ENCODE assay signal across 8 cellular contexts in genomic region chr22:29552357-29552756, GRCh38. TPM values are rescaled to one million over a fixed set of nuclear protein-coding genes. Genes with fewer than 3 reads are reported as not detected.
DNase-seq lines count a peak whose midpoint lies in the region; ATAC-seq and TF ChIP-seq lines count a peak whose summit lies in the region.
"Not testable (repeated sequence)": the region's sequence is repeated elsewhere in the genome, so short reads cannot be mapped to it uniquely, and the experiment has no call there.

No MANE protein-coding gene starts in this region.

- not testable (repeated sequence) for H3K36me3 ChIP-seq in CD8-positive, alpha-beta T cell (ENCODE audit: insufficient read depth, low read length)
- H3K36me3 ChIP-seq in HUES6 (ENCODE audit: control insufficient read depth, insufficient read depth, low read length), result peaks cover 59% of the 10 kb centered on the region
- H3K36me3 ChIP-seq in mammary epithelial cell (ENCODE audit: insufficient read depth, low read length), result peaks cover 13% of the 10 kb centered on the region
- peaks cover 28% of the 10 kb centered on the region for H3K36me3 ChIP-seq in left ventricle myocardium inferior
- H3K36me3 ChIP-seq in thoracic aorta, result peaks cover 24% of the 10 kb centered on the region

- not testable (repeated sequence) for H3K9me3 ChIP-seq in CD8-positive, alpha-beta T cell (ENCODE audit: low read length); HUES6 (ENCODE audit: control insufficient read depth, insufficient read depth, low read depth, low read length); mammary epithelial cell (replicated peaks; ENCODE audit: insufficient read depth, low read length); left ventricle myocardium inferior (replicated peaks); thoracic aorta

- TF ChIP-seq CTCF in CD8-positive, alpha-beta T cell (IDR thresholded peaks at IDR 0.05); mammary epithelial cell (conservative IDR thresholded peaks at IDR 0.05 in 1 of 2, IDR thresholded peaks at IDR 0.05 in 1 of 2; ENCODE audit: extremely low read depth in 1 of 2, insufficient read depth in 1 of 2, low read depth in 1 of 2, low read length in 2 of 2); left ventricle myocardium inferior (IDR thresholded peaks at IDR 0.05; ENCODE audit: borderline replicate concordance); nephron progenitor cell (IDR thresholded peaks at IDR 0.05); thoracic aorta (IDR thresholded peaks at IDR 0.05): not testable (repeated sequence)

- POLR2A ChIA-PET in CD8-positive, alpha-beta T cell (lab: Charles Lee), result not testable (repeated sequence)

- CTCF ChIA-PET in CD8-positive, alpha-beta T cell (lab: Charles Lee); mammary epithelial cell (lab: Charles Lee; ENCODE audit: low non-redundant PET): not testable (repeated sequence)

- H3K79me2 ChIP-seq in mammary epithelial cell (ENCODE audit: insufficient read depth, low read length), result peaks cover 39% of the 10 kb centered on the region

- H3K27ac Mint-ChIP-seq in CD8-positive, alpha-beta T cell, result not testable (repeated sequence)
- peak overlapping the region; percentile 93 for H3K27ac Mint-ChIP-seq in T-helper 1 cell treated with Interleukin-12 subunit alpha and Interleukin-12 subunit beta and Interleukin-4 antibody, amounts not matched to agents 30 μg/mL and 1 μg/mL, for 36 hours
- H3K27ac Mint-ChIP-seq in activated T-helper 1 cell treated with anti-CD3 and anti-CD28 coated beads, Interleukin-12 subunit alpha, Interleukin-12 subunit beta, Interleukin-2, Interleukin-4 antibody, amounts not matched to agents 30 ng/mL and 10 ng/mL and 1 ng/mL, durations not matched to agents 14 hours and 24 hours and 36 hours, result peak overlapping the region; percentile 86
- peak overlapping the region; percentile 90 for H3K27ac Mint-ChIP-seq in nephron progenitor cell

- not testable (repeated sequence) for H3K9ac ChIP-seq in HUES6 (ENCODE audit: low read length)
- peak overlapping the region; percentile 10 for H3K9ac ChIP-seq in mammary epithelial cell (ENCODE audit: insufficient read depth, low read length)

- peaks cover 27% of the 10 kb centered on the region for H3K4me1 Mint-ChIP-seq in CD8-positive, alpha-beta T cell (ENCODE audit: low read depth)
- H3K4me1 Mint-ChIP-seq in T-helper 1 cell treated with Interleukin-12 subunit alpha and Interleukin-12 subunit beta and Interleukin-4 antibody, amounts not matched to agents 30 μg/mL and 1 μg/mL, for 36 hours (ENCODE audit: low read depth), result peaks cover 19% of the 10 kb centered on the region
- peaks cover 23% of the 10 kb centered on the region for H3K4me1 Mint-ChIP-seq in activated T-helper 1 cell treated with anti-CD3 and anti-CD28 coated beads, Interleukin-12 subunit alpha, Interleukin-12 subunit beta, Interleukin-2, Interleukin-4 antibody, amounts not matched to agents 30 ng/mL and 10 ng/mL and 1 ng/mL, durations not matched to agents 14 hours and 24 hours and 36 hours (ENCODE audit: low read depth)
- H3K4me1 Mint-ChIP-seq in nephron progenitor cell, result peaks cover 14% of the 10 kb centered on the region

- H3K4me3 ChIP-seq in CD8-positive, alpha-beta T cell (ENCODE audit: low read depth, low read length); mammary epithelial cell (replicated peaks in 1 of 3; ENCODE audit: insufficient read depth in 1 of 3, low read depth in 2 of 3, low read length in 3 of 3): not testable (repeated sequence)
- H3K4me3 ChIP-seq in HUES6 (ENCODE audit: low read depth, low read length), result peak overlapping the region; percentile 79
- peak overlapping the region; percentile 84 for H3K4me3 ChIP-seq in left ventricle myocardium inferior
- peak overlapping the region; percentile 78 for H3K4me3 ChIP-seq in thoracic aorta

- intact Hi-C loops in CD8-positive, alpha-beta T cell (cut with DNase I, micrococcal nuclease), result loop anchor here (2.0 to 5.0 kb wide), 3 partner anchors 28 to 285 kb away; partner anchors contain the start of genes ASCC2 (in 1 of the 2), NIPSNAP1 (in 1 of the 2), UQCR10 (in 1 of the 2) and ZMAT5 (in 1 of the 2)
- intact Hi-C loops in activated T-helper 1 cell treated with anti-CD3 and anti-CD28 coated beads, Interleukin-12 subunit alpha, Interleukin-12 subunit beta, Interleukin-2, Interleukin-4 antibody, amounts not matched to agents 30 ng/mL and 10 ng/mL and 1 ng/mL, durations not matched to agents 14 hours and 24 hours and 36 hours (cut with micrococcal nuclease), result loop anchor here (10.0 kb wide), 1 partner anchor 872 kb away; the partner anchor contains the start of gene MTFP1
- intact Hi-C loops in mammary epithelial cell (cut with micrococcal nuclease), result loop anchor here (2.0 to 5.0 kb wide), 2 partner anchors 75 to 536 kb away; no protein-coding TSS in a partner anchor
- intact Hi-C loops in left ventricle myocardium inferior (cut with micrococcal nuclease), result not testable (repeated sequence)

- not testable (repeated sequence) for DNase-seq in CD8-positive, alpha-beta T cell; activated T-helper 1 cell treated with anti-CD3 and anti-CD28 coated beads, Interleukin-12 subunit alpha, Interleukin-12 subunit beta, Interleukin-2, Interleukin-4 antibody, amounts not matched to agents 30 ng/mL and 10 ng/mL and 1 ng/mL, durations not matched to agents 14 hours and 24 hours and 36 hours (ENCODE audit: low spot score); mammary epithelial cell; left ventricle myocardium inferior; nephron progenitor cell; thoracic aorta (ENCODE audit: low spot score)

- peak overlapping the region; percentile 88 for H3K4me3 Mint-ChIP-seq in CD8-positive, alpha-beta T cell
- peak overlapping the region; percentile 97 for H3K4me3 Mint-ChIP-seq in T-helper 1 cell treated with Interleukin-12 subunit alpha and Interleukin-12 subunit beta and Interleukin-4 antibody, amounts not matched to agents 30 μg/mL and 1 μg/mL, for 36 hours
- peak overlapping the region; percentile 93 for H3K4me3 Mint-ChIP-seq in activated T-helper 1 cell treated with anti-CD3 and anti-CD28 coated beads, Interleukin-12 subunit alpha, Interleukin-12 subunit beta, Interleukin-2, Interleukin-4 antibody, amounts not matched to agents 30 ng/mL and 10 ng/mL and 1 ng/mL, durations not matched to agents 14 hours and 24 hours and 36 hours
- H3K4me3 Mint-ChIP-seq in nephron progenitor cell, result peak overlapping the region; percentile 96

- not testable (repeated sequence) for BruUV-seq in mammary epithelial cell (replicated peaks; lab: Mats Ljungman, UMichigan)

- in situ Hi-C loops in mammary epithelial cell (cut with MboI; ENCODE audit: low sequenced_read_pairs in 2 of 2), result not testable (repeated sequence)

- not testable (repeated sequence) for H3K4me1 ChIP-seq in CD8-positive, alpha-beta T cell (ENCODE audit: insufficient read depth, low read length); HUES6 (ENCODE audit: control insufficient read depth, insufficient read depth, low read length); mammary epithelial cell (ENCODE audit: insufficient read depth, low read length); thoracic aorta (ENCODE audit: control insufficient read depth in 1 of 2, low read depth in 2 of 2)
- H3K4me1 ChIP-seq in left ventricle myocardium inferior, result peaks cover 24% of the 10 kb centered on the region

- H3K4me2 ChIP-seq in mammary epithelial cell (ENCODE audit: insufficient read depth, low read depth, low read length), result peak overlapping the region; percentile 29

- peaks cover 53% of the 10 kb centered on the region for H3K36me3 Mint-ChIP-seq in CD8-positive, alpha-beta T cell
- H3K36me3 Mint-ChIP-seq in T-helper 1 cell treated with Interleukin-12 subunit alpha and Interleukin-12 subunit beta and Interleukin-4 antibody, amounts not matched to agents 30 μg/mL and 1 μg/mL, for 36 hours (ENCODE audit: low read depth), result peaks cover 19% of the 10 kb centered on the region
- peaks cover 26% of the 10 kb centered on the region for H3K36me3 Mint-ChIP-seq in activated T-helper 1 cell treated with anti-CD3 and anti-CD28 coated beads, Interleukin-12 subunit alpha, Interleukin-12 subunit beta, Interleukin-2, Interleukin-4 antibody, amounts not matched to agents 30 ng/mL and 10 ng/mL and 1 ng/mL, durations not matched to agents 14 hours and 24 hours and 36 hours (ENCODE audit: low read depth)
- peaks cover 69% of the 10 kb centered on the region for H3K36me3 Mint-ChIP-seq in nephron progenitor cell (ENCODE audit: low read depth)

- H2AFZ ChIP-seq in mammary epithelial cell (ENCODE audit: low read depth, low read length), result not testable (repeated sequence)

- WGBS in mammary epithelial cell (ENCODE audit: low coverage, missing lambda C conversion rate), result no CpG with 5 or more reads among the region's 33 CpGs

- H3K9me3 Mint-ChIP-seq in CD8-positive, alpha-beta T cell; T-helper 1 cell treated with Interleukin-12 subunit alpha and Interleukin-12 subunit beta and Interleukin-4 antibody, amounts not matched to agents 30 μg/mL and 1 μg/mL, for 36 hours; activated T-helper 1 cell treated with anti-CD3 and anti-CD28 coated beads, Interleukin-12 subunit alpha, Interleukin-12 subunit beta, Interleukin-2, Interleukin-4 antibody, amounts not matched to agents 30 ng/mL and 10 ng/mL and 1 ng/mL, durations not matched to agents 14 hours and 24 hours and 36 hours: not testable (repeated sequence)
- H3K9me3 Mint-ChIP-seq in nephron progenitor cell, result peaks cover 18% of the 10 kb centered on the region

- not testable (repeated sequence) for ATAC-seq in CD8-positive, alpha-beta T cell; thoracic aorta (ENCODE audit: insufficient number of reproducible peaks, low FRiP score, low read depth)

- H3K27ac ChIP-seq in CD8-positive, alpha-beta T cell (ENCODE audit: low read depth, low read length); HUES6 (ENCODE audit: low read depth, low read length); mammary epithelial cell (ENCODE audit: insufficient read depth, low read depth, low read length); left ventricle myocardium inferior (replicated peaks); thoracic aorta: not testable (repeated sequence)

- H3K27me3 ChIP-seq in CD8-positive, alpha-beta T cell (ENCODE audit: insufficient read depth, low read length); HUES6 (ENCODE audit: control insufficient read depth, insufficient read depth, low read length); mammary epithelial cell (ENCODE audit: insufficient read depth, low read length); left ventricle myocardium inferior (ENCODE audit: low read depth); thoracic aorta (replicated peaks; ENCODE audit: insufficient read depth): not testable (repeated sequence)

- H4K20me1 ChIP-seq in mammary epithelial cell (ENCODE audit: insufficient read depth, low read length), result not testable (repeated sequence)

- dilution Hi-C loops in mammary epithelial cell (cut with HindIII; ENCODE audit: low sequenced_read_pairs), result not testable (repeated sequence)

- not testable (repeated sequence) for H3K27me3 Mint-ChIP-seq in CD8-positive, alpha-beta T cell (ENCODE audit: low read depth); T-helper 1 cell treated with Interleukin-12 subunit alpha and Interleukin-12 subunit beta and Interleukin-4 antibody, amounts not matched to agents 30 μg/mL and 1 μg/mL, for 36 hours (ENCODE audit: low read depth); activated T-helper 1 cell treated with anti-CD3 and anti-CD28 coated beads, Interleukin-12 subunit alpha, Interleukin-12 subunit beta, Interleukin-2, Interleukin-4 antibody, amounts not matched to agents 30 ng/mL and 10 ng/mL and 1 ng/mL, durations not matched to agents 14 hours and 24 hours and 36 hours (ENCODE audit: insufficient read depth); nephron progenitor cell (ENCODE audit: low read depth, poor library complexity)

RNA-seq across cellular contexts. Expression of gene THOC5, which starts 1.2 kb away (rescaled TPM):
- total RNA-seq in CD8-positive, alpha-beta T cell, result 10 to 100 TPM; 33.5 to 35.0 TPM
- 69.0 and 76.2 TPM in 2 replicates for total RNA-seq in activated T-helper 1 cell treated with anti-CD3 and anti-CD28 coated beads, Interleukin-12 subunit alpha, Interleukin-12 subunit beta, Interleukin-2, Interleukin-4 antibody, amounts not matched to agents 30 ng/mL and 10 ng/mL and 1 ng/mL, durations not matched to agents 14 hours and 24 hours and 36 hours
- total RNA-seq in mammary epithelial cell (10 to 100 TPM; 46.3 to 56.2 TPM), left ventricle myocardium inferior (39.3 TPM), thoracic aorta (100 to 1,000 TPM in 1 of 2 donors, 10 to 100 TPM in 1; 39.8 to 104 TPM)
- 37.5 TPM for polyA plus RNA-seq in mammary epithelial cell
- 59.8 TPM for polyA minus RNA-seq in mammary epithelial cell

RNA-seq across cellular contexts. Expression of gene NIPSNAP1, which starts 28.6 kb away (rescaled TPM):
- total RNA-seq in CD8-positive, alpha-beta T cell, result 10 to 100 TPM; 15.9 to 16.1 TPM
- 43.7 and 44.7 TPM in 2 replicates for total RNA-seq in activated T-helper 1 cell treated with anti-CD3 and anti-CD28 coated beads, Interleukin-12 subunit alpha, Interleukin-12 subunit beta, Interleukin-2, Interleukin-4 antibody, amounts not matched to agents 30 ng/mL and 10 ng/mL and 1 ng/mL, durations not matched to agents 14 hours and 24 hours and 36 hours
- 10 to 100 TPM; 48.6 to 63.0 TPM for total RNA-seq in mammary epithelial cell
- polyA plus RNA-seq in mammary epithelial cell, result 42.7 TPM
- 33.6 TPM for polyA minus RNA-seq in mammary epithelial cell
- total RNA-seq in left ventricle myocardium inferior, result 17.2 TPM
- 1 to 10 TPM; 4.3 to 6.5 TPM for total RNA-seq in thoracic aorta

RNA-seq across cellular contexts. Expression of gene NF2, which starts 51.1 kb away (rescaled TPM):
- total RNA-seq in CD8-positive, alpha-beta T cell, result 10 to 100 TPM; 22.6 to 23.2 TPM
- 65.7 and 66.1 TPM in 2 replicates for total RNA-seq in activated T-helper 1 cell treated with anti-CD3 and anti-CD28 coated beads, Interleukin-12 subunit alpha, Interleukin-12 subunit beta, Interleukin-2, Interleukin-4 antibody, amounts not matched to agents 30 ng/mL and 10 ng/mL and 1 ng/mL, durations not matched to agents 14 hours and 24 hours and 36 hours
- total RNA-seq in mammary epithelial cell (100 to 1,000 TPM in 1 of 2 donors, 10 to 100 TPM in 1; 95.2 to 138 TPM), left ventricle myocardium inferior (38.5 TPM), thoracic aorta (10 to 100 TPM; 37.1 to 41.2 TPM)
- 58.3 TPM for polyA plus RNA-seq in mammary epithelial cell
- polyA minus RNA-seq in mammary epithelial cell, result 140 TPM
